8 cellular contexts compared by ENCODE assay signal in the genomic region with DNA sequence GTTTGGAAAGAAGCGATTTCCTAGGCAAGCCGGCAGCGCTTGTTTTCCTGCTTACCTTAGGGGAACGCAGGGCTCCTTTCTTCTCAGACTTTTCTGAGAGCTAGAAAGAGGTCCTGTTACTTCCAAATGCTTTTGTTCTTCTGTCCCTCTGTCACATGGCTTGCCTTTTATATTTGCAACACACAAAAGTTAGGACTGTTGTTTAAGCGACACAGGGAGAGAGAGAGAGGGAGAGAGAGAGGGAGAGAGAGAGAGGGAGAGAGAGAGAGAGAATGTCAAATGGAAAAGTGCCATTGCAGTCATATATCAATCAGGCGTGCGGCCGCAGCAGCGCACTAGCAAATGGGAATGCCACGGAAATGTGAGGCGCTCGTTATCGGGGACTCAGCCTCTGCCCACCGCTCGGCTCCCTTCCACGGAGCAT. TPM values are rescaled to one million over a fixed set of nuclear protein-coding genes. Genes with fewer than 3 reads are reported as not detected.
DNase-seq lines count a peak whose midpoint lies in the region; ATAC-seq, FAIRE-seq and TF ChIP-seq lines count a peak whose summit lies in the region.

A gene with protein sequence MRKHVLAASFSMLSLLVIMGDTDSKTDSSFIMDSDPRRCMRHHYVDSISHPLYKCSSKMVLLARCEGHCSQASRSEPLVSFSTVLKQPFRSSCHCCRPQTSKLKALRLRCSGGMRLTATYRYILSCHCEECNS (minus strand): TSS at position 142 of the 424 bp plus-strand sequence. CDS start 14,745 bp downstream, outside the sequence.

- no peak within 1 kb of the TSS for H3K9ac ChIP-seq in HepG2 (ENCODE audit: insufficient read depth, low read depth, low read length)

- no peaks in the 10 kb centered on the region for H4K20me1 ChIP-seq in HepG2 (ENCODE audit: insufficient read depth, low read length)

- H3K79me2 ChIP-seq in ACC112 (ENCODE audit: control insufficient read depth, insufficient read depth, low read length, unreplicated experiment) (no peaks in the 10 kb centered on the region), HepG2 (ENCODE audit: insufficient read depth, low read length) (no peaks in the 10 kb centered on the region)

- H3K27me3 ChIP-seq in ACC112 (ENCODE audit: insufficient read depth, low read length) (no peaks in the 10 kb centered on the region), HepG2 (ENCODE audit: control insufficient read depth in 1 of 2, insufficient read depth in 2 of 2, low read length in 2 of 2) (no peaks in the 10 kb centered on the region; a peak in 1 of 5 replicates)

- no peak for TF ChIP-seq RAD21 in HepG2 (CRISPR knock-in tag; IDR thresholded peaks at IDR 0.05)

- no peaks in the 10 kb centered on the region for H3K36me3 Mint-ChIP-seq in effector memory CD8-positive, alpha-beta T cell (ENCODE audit: insufficient read depth)
- H3K36me3 Mint-ChIP-seq in naive thymus-derived CD8-positive, alpha-beta T cell, result no peaks in the 10 kb centered on the region

- TF ChIP-seq CTCF in HepG2 (CRISPR knock-in tag; IDR thresholded peaks at IDR 0.05), result no peak

- CTCF ChIA-PET in HepG2 (lab: Yijun Ruan, JAX; ENCODE audit: low intra/inter-chr PET ratio, low total read pairs), result no interaction called here

- H3K4me1 Mint-ChIP-seq in effector memory CD8-positive, alpha-beta T cell (ENCODE audit: low read depth in 2 of 2), result peaks cover 0 to 2% of the 10 kb centered on the region in 2 donors
- peaks cover 3 to 14% (median 11%) of the 10 kb centered on the region in 4 donors for H3K4me1 Mint-ChIP-seq in naive thymus-derived CD8-positive, alpha-beta T cell

- H3K36me3 ChIP-seq in ACC112 (ENCODE audit: insufficient read depth, low read length), result no peaks in the 10 kb centered on the region
- no peaks in the 10 kb centered on the region for H3K36me3 ChIP-seq in HepG2 (replicated peaks in 1 of 2; ENCODE audit: control insufficient read depth in 1 of 2, insufficient read depth in 2 of 2, low read length in 2 of 2)

- peak within 1 kb of the TSS; percentile 45 for H3K4me3 ChIP-seq in ACC112 (ENCODE audit: low read depth, low read length)
- no peak within 1 kb of the TSS for H3K4me3 ChIP-seq in HepG2 (replicated peaks in 1 of 3; ENCODE audit: insufficient read depth in 1 of 3, low read depth in 2 of 3, low read length in 3 of 3)

- no TSS peak for BruUV-seq in HepG2 (replicated peaks; lab: Mats Ljungman, UMichigan)

- peak; percentile 5 for DNase-seq in LHCN-M2 (ENCODE audit: low read depth)
- no peak for DNase-seq in effector memory CD8-positive, alpha-beta T cell
- DNase-seq in naive thymus-derived CD8-positive, alpha-beta T cell, result no peak
- DNase-seq in HepG2 (ENCODE audit: low spot score), result no peak
- DNase-seq in central memory CD4-positive, alpha-beta T cell, result no peak

- TF ChIP-seq EP300 in HepG2 (IDR thresholded peaks at IDR 0.05; ENCODE audit: low read depth in 2 of 2, low read length in 2 of 2), result no peak
- TF ChIP-seq EP300 in HepG2 (CRISPR knock-in tag; IDR thresholded peaks at IDR 0.05; ENCODE audit: borderline replicate concordance), result no peak

- H2AFZ ChIP-seq in ACC112 (ENCODE audit: low read length, unreplicated experiment) (peak within 1 kb of the TSS; percentile 48), HepG2 (ENCODE audit: low read length) (no peak within 1 kb of the TSS)

- intact Hi-C loops in HepG2 (cut with micrococcal nuclease; ENCODE audit: unreplicated experiment), result no loop called here

- no peak for FAIRE-seq in HepG2 (lab: Jason Lieb, UNC)

- no peaks in the 10 kb centered on the region for H3K9me3 ChIP-seq in HepG2 (ENCODE audit: low read length)

- H3K27me3 Mint-ChIP-seq in effector memory CD8-positive, alpha-beta T cell, result peaks cover 15 to 25% of the 10 kb centered on the region in 2 donors
- peaks cover 9 to 35% (median 16%) of the 10 kb centered on the region in 5 donors for H3K27me3 Mint-ChIP-seq in naive thymus-derived CD8-positive, alpha-beta T cell

- POLR2A ChIA-PET in naive thymus-derived CD8-positive, alpha-beta T cell (lab: Charles Lee), result no interaction called here
- POLR2A ChIA-PET in HepG2 (lab: Yijun Ruan, JAX), result interaction anchor here (0.6 kb wide), 1 partner anchor 197 kb away, joined by 3 read pairs; no protein-coding TSS in a partner anchor

- in situ Hi-C loops in HepG2 (cut with HindIII; ENCODE audit: extremely low pct_ligation_motif_present, low pct_unique_long_range_greater_than_20kb), result loop anchor here (25.0 kb wide), 2 partner anchors 389 to 1214 kb away; no protein-coding TSS in a partner anchor

- H3K4me2 ChIP-seq in HepG2 (ENCODE audit: low read depth, low read length), result no peak within 1 kb of the TSS

- 9% methylated on average over 16 of the region's 16 CpGs for WGBS in HepG2 (ENCODE audit: low lambda C conversion rate)

- no peak within 1 kb of the TSS for H3K27ac Mint-ChIP-seq in effector memory CD8-positive, alpha-beta T cell
- no peak within 1 kb of the TSS for H3K27ac Mint-ChIP-seq in naive thymus-derived CD8-positive, alpha-beta T cell

- ATAC-seq in effector memory CD8-positive, alpha-beta T cell (replicated peaks), result no peak
- ATAC-seq in naive thymus-derived CD8-positive, alpha-beta T cell, result no peak
- ATAC-seq in HG03378 (IDR thresholded peaks at IDR 0.05; ENCODE audit: unreplicated experiment), result no peak
- no peak for ATAC-seq in HG03039 (IDR thresholded peaks at IDR 0.05; ENCODE audit: unreplicated experiment)
- ATAC-seq in HepG2, result no peak

- peak within 1 kb of the TSS; percentile 28 to 66 for H3K4me3 Mint-ChIP-seq in effector memory CD8-positive, alpha-beta T cell
- peak within 1 kb of the TSS; percentile 58 to 91 (median 78) for H3K4me3 Mint-ChIP-seq in naive thymus-derived CD8-positive, alpha-beta T cell

- H3K4me1 ChIP-seq in ACC112 (ENCODE audit: control insufficient read depth, insufficient read depth, low read length, unreplicated experiment) (peaks cover 27% of the 10 kb centered on the region), HepG2 (ENCODE audit: insufficient read depth, low read length) (no peaks in the 10 kb centered on the region)

- H3K27ac ChIP-seq in ACC112 (ENCODE audit: low read depth, low read length), result no peak within 1 kb of the TSS
- H3K27ac ChIP-seq in HepG2 (ENCODE audit: extremely low read length, insufficient read depth, low read length), result no peak within 1 kb of the TSS

- H3K9me3 Mint-ChIP-seq in effector memory CD8-positive, alpha-beta T cell, result no peaks in the 10 kb centered on the region
- no peaks in the 10 kb centered on the region for H3K9me3 Mint-ChIP-seq in naive thymus-derived CD8-positive, alpha-beta T cell

- no peak for TF ChIP-seq POLR2A in HepG2 (IDR thresholded peaks at IDR 0.05; ENCODE audit: insufficient read depth in 1 of 2, low read depth in 2 of 2, low read length in 2 of 2)

TF ChIP-seq in HepG2, 621 proteins besides CTCF, POLR2A, EP300 and RAD21:
- TF ChIP-seq NKX3-1 (CRISPR knock-in tag; IDR thresholded peaks at IDR 0.05) (no peak), DNMT1 (CRISPR knock-in tag; IDR thresholded peaks at IDR 0.05) (no peak), HNRNPL (IDR thresholded peaks at IDR 0.05; ENCODE audit: low read depth, low read length) (no peak), KMT2A (CRISPR knock-in tag; IDR thresholded peaks at IDR 0.05) (no peak), ZNF792 (CRISPR knock-in tag; IDR thresholded peaks at IDR 0.05) (no peak), YEATS2 (CRISPR knock-in tag; IDR thresholded peaks at IDR 0.05; ENCODE audit: borderline replicate concordance) (no peak)
- TF ChIP-seq, protein P1, sequence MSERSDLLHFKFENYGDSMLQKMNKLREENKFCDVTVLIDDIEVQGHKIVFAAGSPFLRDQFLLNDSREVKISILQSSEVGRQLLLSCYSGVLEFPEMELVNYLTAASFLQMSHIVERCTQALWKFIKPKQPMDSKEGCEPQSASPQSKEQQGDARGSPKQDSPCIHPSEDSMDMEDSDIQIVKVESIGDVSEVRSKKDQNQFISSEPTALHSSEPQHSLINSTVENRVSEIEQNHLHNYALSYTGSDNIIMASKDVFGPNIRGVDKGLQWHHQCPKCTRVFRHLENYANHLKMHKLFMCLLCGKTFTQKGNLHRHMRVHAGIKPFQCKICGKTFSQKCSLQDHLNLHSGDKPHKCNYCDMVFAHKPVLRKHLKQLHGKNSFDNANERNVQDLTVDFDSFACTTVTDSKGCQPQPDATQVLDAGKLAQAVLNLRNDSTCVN (CRISPR knock-in tag; IDR thresholded peaks at IDR 0.05; ENCODE audit: borderline replicate concordance), result no peak

RNA-seq across cellular contexts. Expression of the gene that starts here (rescaled TPM):
- 1.1 and 1.8 TPM in 2 replicates for total RNA-seq in LHCN-M2 (2014; rRNA removed)
- 0.35 TPM for polyA plus RNA-seq in LHCN-M2 (2012)
- not detected for total RNA-seq in naive thymus-derived CD8-positive, alpha-beta T cell
- polyA plus RNA-seq in naive thymus-derived CD8-positive, alpha-beta T cell, result not detected
- not detected in 2 replicates for total RNA-seq in HepG2 (2016; rRNA removed; fragmentation: Illumina TruSeq; extraction: Trizol)
- total RNA-seq in HepG2 (2016; cell fraction: cytosol; rRNA removed; fragmentation: Illumina TruSeq; extraction: Trizol; ENCODE audit: low read depth), result not detected in 2 replicates
- not detected in 2 replicates for total RNA-seq in HepG2 (2016; cell fraction: insoluble cytoplasmic fraction; rRNA removed; fragmentation: Illumina TruSeq; extraction: Trizol)
- not detected in 2 replicates for total RNA-seq in HepG2 (2016; cell fraction: membrane; rRNA removed; fragmentation: Illumina TruSeq; extraction: Trizol)
- not detected in 2 replicates for total RNA-seq in HepG2 (2016; cell fraction: nucleus; rRNA removed; fragmentation: Illumina TruSeq; extraction: Trizol)
- polyA plus RNA-seq in HepG2 (2011; rRNA removed), result not detected in 2 replicates
- not detected in 2 replicates for polyA plus RNA-seq in HepG2 (2011; cell fraction: cytosol; rRNA removed)
- not detected in 2 replicates for polyA plus RNA-seq in HepG2 (2011; cell fraction: nucleus; rRNA removed)
- not detected in 2 replicates for polyA plus RNA-seq in HepG2 (2012)
- polyA plus RNA-seq in HepG2 (2016; cell fraction: cytosol; fragmentation: Illumina TruSeq; extraction: Trizol; ENCODE audit: low read depth), result not detected in 2 replicates
- not detected in 2 replicates for polyA plus RNA-seq in HepG2 (2016; cell fraction: insoluble cytoplasmic fraction; fragmentation: Illumina TruSeq; extraction: Trizol; ENCODE audit: low read depth)
- not detected in 2 replicates for polyA plus RNA-seq in HepG2 (2016; cell fraction: membrane; fragmentation: Illumina TruSeq; extraction: Trizol; ENCODE audit: low read depth)
- polyA plus RNA-seq in HepG2 (2016; cell fraction: nucleus; fragmentation: Illumina TruSeq; extraction: Trizol; ENCODE audit: insufficient read depth, low read depth), result not detected in 2 replicates
- not detected in 2 replicates for polyA minus RNA-seq in HepG2 (2011; rRNA and poly(A)+ RNA removed; ENCODE audit: low replicate concordance)
- polyA minus RNA-seq in HepG2 (2011; cell fraction: cytosol; rRNA and poly(A)+ RNA removed), result not detected in 2 replicates
- polyA minus RNA-seq in HepG2 (2011; cell fraction: nucleus; rRNA and poly(A)+ RNA removed), result not detected in 2 replicates
